17 cellular contexts compared by ENCODE assay signal in the genomic region with DNA sequence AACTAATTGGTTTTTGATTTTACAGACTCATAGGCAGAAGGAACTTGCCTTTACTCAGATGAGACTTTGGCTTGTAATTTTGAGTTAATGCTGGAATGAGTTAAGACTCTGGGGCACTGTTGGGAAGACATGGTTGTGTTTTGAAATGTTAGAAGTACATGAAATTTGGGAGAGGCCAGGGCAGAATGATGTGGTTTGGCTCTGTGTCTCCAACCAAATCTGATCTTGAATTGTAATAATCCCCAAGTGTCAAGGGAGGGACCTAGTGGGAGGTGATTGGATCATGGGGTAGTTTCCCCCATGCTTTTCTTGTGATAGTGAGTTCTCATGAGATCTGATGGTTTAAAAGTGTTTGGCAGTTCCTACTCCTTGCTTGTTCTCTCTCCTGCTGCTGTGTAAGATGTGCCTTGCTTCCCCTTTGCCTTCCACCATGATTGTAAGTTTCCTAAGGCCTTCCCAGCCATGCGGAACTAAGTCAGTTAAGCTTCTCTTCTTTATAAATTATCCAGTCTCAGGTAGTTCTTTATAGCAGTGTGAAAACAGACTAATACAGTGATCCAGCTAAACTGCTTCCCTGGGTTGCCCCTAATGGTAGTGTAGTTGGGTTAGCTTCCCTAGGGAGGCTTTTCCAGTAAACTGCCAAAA.
"Had no signal": no experiment of that assay in that cellular context is flagged by ENCODE, and none has a peak within 500 bp of the region (broad histone marks: within the 10 kb centered on the region; RNA-seq: fewer than 3 reads in every experiment).

No MANE protein-coding gene starts in this region.

- H3K27me3 Mint-ChIP-seq: central memory CD8-positive, alpha-beta T cell had no signal

- H3K4me3 Mint-ChIP-seq: central memory CD8-positive, alpha-beta T cell; mesothelial cell of epicardium; natural killer cell; neural crest cell; stimulated activated effector memory CD8-positive, alpha-beta T cell treated with anti-CD3 and anti-CD28 coated beads, Interleukin-12 subunit alpha, Interleukin-12 subunit beta, amount 100 ng/mL, for 72 hours had no signal

- H3K4me3 ChIP-seq: esophagus squamous epithelium, gastroesophageal sphincter, right atrium auricular region, tibial nerve had no signal

- H3K9me3 ChIP-seq: gastroesophageal sphincter, right atrium auricular region had no signal

- H3K27ac ChIP-seq: esophagus squamous epithelium, gastroesophageal sphincter, right atrium auricular region, tibial nerve had no signal

- H3K27ac Mint-ChIP-seq: mesothelial cell of epicardium; natural killer cell; stimulated activated effector memory CD8-positive, alpha-beta T cell treated with anti-CD3 and anti-CD28 coated beads, Interleukin-12 subunit alpha, Interleukin-12 subunit beta, amount 100 ng/mL, for 72 hours had no signal

- DNase-seq: effector memory CD4-positive, alpha-beta T cell; esophagus squamous epithelium; glutamatergic neuron; islet precursor cell; natural killer cell; posterior cingulate gyrus; small intestine; stimulated activated CD4-positive, alpha-beta T cell treated with anti-CD3 and anti-CD28 coated beads, Interleukin-12 subunit alpha, Interleukin-12 subunit beta, amount 100 ng/mL, for 4 hours; stimulated activated naive CD8-positive, alpha-beta T cell treated with anti-CD3 and anti-CD28 coated beads, Interleukin-15, Interleukin-2, amounts not matched to agents 100 U/mL and 50 U/mL, for 24 hours had no signal

- H3K4me1 Mint-ChIP-seq: mesothelial cell of epicardium, neural crest cell had no signal

- H3K4me1 ChIP-seq: gastroesophageal sphincter had no signal

- ATAC-seq: gastroesophageal sphincter; left lobe of liver; natural killer cell; stimulated activated effector memory CD8-positive, alpha-beta T cell treated with anti-CD3 and anti-CD28 coated beads, Interleukin-12 subunit alpha, Interleukin-12 subunit beta, amount 100 ng/mL, for 72 hours; stimulated activated naive CD8-positive, alpha-beta T cell treated with anti-CD3 and anti-CD28 coated beads, Interleukin-15, Interleukin-2, amounts not matched to agents 100 U/mL and 50 U/mL, for 24 hours had no signal

- H3K27me3 ChIP-seq: esophagus squamous epithelium, gastroesophageal sphincter, right atrium auricular region, tibial nerve had no signal
